16 cellular contexts compared by ENCODE assay signal in the genomic region with DNA sequence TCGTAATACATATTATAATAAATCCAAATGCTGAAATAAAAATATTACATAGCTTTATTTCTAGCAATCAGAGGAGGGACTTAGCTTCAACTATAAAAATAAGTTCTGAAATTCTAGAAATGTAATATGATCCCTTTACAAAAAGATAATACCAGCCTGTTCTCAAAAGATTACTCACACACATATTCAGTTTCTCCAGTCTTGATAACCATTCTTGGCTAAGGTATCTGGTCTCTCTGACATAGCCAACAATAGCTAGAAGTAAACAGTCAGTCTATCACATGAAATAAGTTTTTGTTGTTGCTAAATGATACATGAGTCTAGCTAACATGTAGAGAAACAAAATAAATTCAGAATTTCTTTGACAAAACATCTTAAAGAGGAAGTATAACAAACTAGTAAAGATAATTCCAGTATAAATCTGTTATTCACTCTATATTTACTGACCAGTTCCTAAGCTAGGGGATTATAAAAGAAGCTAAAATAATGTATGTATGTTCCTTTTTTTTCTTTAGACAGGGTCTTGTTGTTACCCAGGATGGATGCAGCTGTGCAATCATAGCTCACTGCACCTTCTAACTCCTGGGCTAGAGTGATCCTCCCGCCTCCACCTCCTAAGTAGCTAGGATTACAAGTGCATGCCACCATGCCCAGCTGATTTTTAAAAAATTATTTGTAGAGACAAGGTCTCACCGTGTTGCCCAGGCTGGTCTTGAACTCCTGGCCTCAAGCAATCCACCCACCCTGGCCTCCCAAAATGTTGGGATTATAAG.
DNase-seq lines count a peak whose midpoint lies in the region; ATAC-seq and TF ChIP-seq lines count a peak whose summit lies in the region.
"Had no signal": no experiment of that assay in that cellular context is flagged by ENCODE, and none has a peak within 500 bp of the region (broad histone marks: within the 10 kb centered on the region; RNA-seq: fewer than 3 reads in every experiment).

No MANE protein-coding gene starts in this region.

- no peak overlapping the region for H3K4me3 Mint-ChIP-seq in stimulated activated naive CD8-positive, alpha-beta T cell treated with anti-CD3 and anti-CD28 coated beads, Interleukin-15, Interleukin-2, amounts not matched to agents 100 ng/mL and 50 ng/mL, for 24 hours
- H3K4me3 Mint-ChIP-seq in stimulated activated naive CD8-positive, alpha-beta T cell treated with anti-CD3 and anti-CD28 coated beads, Interleukin-15, amount 100 ng/mL, for 72 hours = no peak overlapping the region
- no peak overlapping the region for H3K4me3 Mint-ChIP-seq in WTC11

- no peak for ATAC-seq in stimulated activated naive CD8-positive, alpha-beta T cell treated with anti-CD3 and anti-CD28 coated beads, Interleukin-15, amount 100 ng/mL, for 72 hours
- ATAC-seq in WTC11 (no peak), HG02840 (IDR thresholded peaks at IDR 0.05; ENCODE audit: low FRiP score, unreplicated experiment) (no peak)

- DNase-seq in stimulated activated naive CD8-positive, alpha-beta T cell treated with anti-CD3 and anti-CD28 coated beads, Interleukin-15, amount 100 ng/mL, for 72 hours = no peak
- DNase-seq in WTC11 (ENCODE audit: low spot score) (no peak), fibroblast of peridontal ligament (ENCODE audit: extremely low read depth) (peak; percentile 32), superior temporal gyrus (ENCODE audit: extremely low spot score) (peak; percentile 8), pons (ENCODE audit: low spot score) (no peak), NCI-H187 treated with DMSO at 0.1 percent for 48 hours (lab: John Stamatoyannopoulos, UW) (no peak)
- DNase-seq: activated CD4-positive, alpha-beta T cell treated with anti-CD3 and anti-CD28 coated beads, Interleukin-2, amount 50 U/mL, for 4 hours; effector memory CD4-positive, alpha-beta T cell; NCI-H1930; NCI-H82; occipital lobe; SHP77 treated with DMSO at 0.1 percent for 48 hours; small intestine; stimulated activated naive CD4-positive, alpha-beta T cell had no signal

- peaks cover 78% of the 10 kb centered on the region for H3K36me3 Mint-ChIP-seq in stimulated activated naive CD8-positive, alpha-beta T cell treated with anti-CD3 and anti-CD28 coated beads, Interleukin-15, Interleukin-2, amounts not matched to agents 100 ng/mL and 50 ng/mL, for 24 hours (ENCODE audit: low read depth)
- H3K36me3 Mint-ChIP-seq in WTC11 = peaks cover 36% of the 10 kb centered on the region

- H3K27ac Mint-ChIP-seq in stimulated activated naive CD8-positive, alpha-beta T cell treated with anti-CD3 and anti-CD28 coated beads, Interleukin-15, Interleukin-2, amounts not matched to agents 100 ng/mL and 50 ng/mL, for 24 hours = peak overlapping the region; percentile 16
- H3K27ac Mint-ChIP-seq in stimulated activated naive CD8-positive, alpha-beta T cell treated with anti-CD3 and anti-CD28 coated beads, Interleukin-15, amount 100 ng/mL, for 72 hours = no peak overlapping the region
- peak overlapping the region; percentile 32; the same call in 1 of the 2 replicates for H3K27ac Mint-ChIP-seq in WTC11

- no peaks in the 10 kb centered on the region for H3K27me3 Mint-ChIP-seq in stimulated activated naive CD8-positive, alpha-beta T cell treated with anti-CD3 and anti-CD28 coated beads, Interleukin-15, Interleukin-2, amounts not matched to agents 100 ng/mL and 50 ng/mL, for 24 hours
- no peaks in the 10 kb centered on the region for H3K27me3 Mint-ChIP-seq in stimulated activated naive CD8-positive, alpha-beta T cell treated with anti-CD3 and anti-CD28 coated beads, Interleukin-15, amount 100 ng/mL, for 72 hours
- H3K27me3 Mint-ChIP-seq in WTC11 (ENCODE audit: low read depth) = no peaks in the 10 kb centered on the region

- H3K4me1 Mint-ChIP-seq in stimulated activated naive CD8-positive, alpha-beta T cell treated with anti-CD3 and anti-CD28 coated beads, Interleukin-15, Interleukin-2, amounts not matched to agents 100 ng/mL and 50 ng/mL, for 24 hours (ENCODE audit: low read depth) = no peaks in the 10 kb centered on the region
- H3K4me1 Mint-ChIP-seq in stimulated activated naive CD8-positive, alpha-beta T cell treated with anti-CD3 and anti-CD28 coated beads, Interleukin-15, amount 100 ng/mL, for 72 hours = no peaks in the 10 kb centered on the region
- H3K4me1 Mint-ChIP-seq in WTC11 = no peaks in the 10 kb centered on the region

- POLR2A ChIA-PET in WTC11 (lab: Charles Lee) = no interaction called here

- no peaks in the 10 kb centered on the region for H3K9me3 Mint-ChIP-seq in stimulated activated naive CD8-positive, alpha-beta T cell treated with anti-CD3 and anti-CD28 coated beads, Interleukin-15, Interleukin-2, amounts not matched to agents 100 ng/mL and 50 ng/mL, for 24 hours
- no peaks in the 10 kb centered on the region for H3K9me3 Mint-ChIP-seq in stimulated activated naive CD8-positive, alpha-beta T cell treated with anti-CD3 and anti-CD28 coated beads, Interleukin-15, amount 100 ng/mL, for 72 hours
- H3K9me3 Mint-ChIP-seq in WTC11 = no peaks in the 10 kb centered on the region

- no peak for TF ChIP-seq CTCF in WTC11 (IDR thresholded peaks at IDR 0.05)

- CTCF ChIA-PET in WTC11 (lab: Charles Lee) = no interaction called here

TF ChIP-seq in WTC11, 78 proteins besides CTCF, POLR2A, EP300 and RAD21:
- TF ChIP-seq GRHL2 (CRISPR knock-in tag; IDR thresholded peaks at IDR 0.05; ENCODE audit: insufficient replicate concordance, severe bottlenecking) = no peak

Comparison
In these comparisons a context has a peak if more than half of its experiments do, and no peak if none do; other contexts are left out.
1. H3K27ac Mint-ChIP-seq: peak in stimulated activated naive CD8-positive, alpha-beta T cell treated with anti-CD3 and anti-CD28 coated beads, Interleukin-15, Interleukin-2, amounts not matched to agents 100 ng/mL and 50 ng/mL, for 24 hours (single experiment) and WTC11 (single experiment); none in stimulated activated naive CD8-positive, alpha-beta T cell treated with anti-CD3 and anti-CD28 coated beads, Interleukin-15, amount 100 ng/mL, for 72 hours (0 of 2).
2. DNase-seq: peak in fibroblast of peridontal ligament (single experiment) and superior temporal gyrus (single experiment); none in stimulated activated naive CD8-positive, alpha-beta T cell treated with anti-CD3 and anti-CD28 coated beads, Interleukin-15, amount 100 ng/mL, for 72 hours (0 of 2), WTC11 (single experiment), pons (single experiment) and NCI-H187 treated with DMSO at 0.1 percent for 48 hours (single experiment).